Comparison of ENCODE assay signal across 1 cellular context in the genomic region with DNA sequence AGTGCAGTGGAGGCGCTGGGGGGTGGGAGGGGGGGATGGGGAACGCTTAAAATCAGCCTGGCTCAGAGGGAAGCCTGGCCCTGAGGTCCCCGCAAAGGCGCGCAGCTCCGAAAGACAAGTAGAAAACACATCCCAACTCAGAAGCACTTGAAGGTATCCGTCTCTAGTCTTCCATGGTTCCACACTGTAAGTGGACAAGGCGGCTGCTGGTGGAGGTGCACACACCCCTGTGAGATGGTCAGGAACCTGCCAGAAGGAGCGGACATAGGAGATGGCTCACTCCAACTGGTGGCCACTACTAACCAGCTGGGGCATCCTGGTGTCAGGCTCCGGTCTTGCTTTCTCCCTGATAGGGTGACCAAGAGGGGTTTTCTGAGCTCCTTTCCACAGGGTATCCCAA.
TF ChIP-seq lines count a peak whose summit lies in the region.

No MANE protein-coding gene starts in this region.

TF ChIP-seq in IMR-90, 13 proteins besides CTCF, POLR2A, EP300 and RAD21 (continued from another document):
- TF ChIP-seq, protein P1, sequence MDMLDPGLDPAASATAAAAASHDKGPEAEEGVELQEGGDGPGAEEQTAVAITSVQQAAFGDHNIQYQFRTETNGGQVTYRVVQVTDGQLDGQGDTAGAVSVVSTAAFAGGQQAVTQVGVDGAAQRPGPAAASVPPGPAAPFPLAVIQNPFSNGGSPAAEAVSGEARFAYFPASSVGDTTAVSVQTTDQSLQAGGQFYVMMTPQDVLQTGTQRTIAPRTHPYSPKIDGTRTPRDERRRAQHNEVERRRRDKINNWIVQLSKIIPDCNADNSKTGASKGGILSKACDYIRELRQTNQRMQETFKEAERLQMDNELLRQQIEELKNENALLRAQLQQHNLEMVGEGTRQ (IDR thresholded peaks at IDR 0.05; ENCODE audit: low read depth, low read length) = no peak
- no peak for TF ChIP-seq MXI1 (IDR thresholded peaks at IDR 0.05; ENCODE audit: borderline replicate concordance, low read depth, low read length)
- TF ChIP-seq RFX5 (IDR thresholded peaks at IDR 0.05; ENCODE audit: low read depth, low read length) = no peak
- no peak for TF ChIP-seq MAZ (IDR thresholded peaks at IDR 0.05; ENCODE audit: borderline replicate concordance, low read depth, low read length)
- no peak for TF ChIP-seq NFE2L2 (IDR thresholded peaks at IDR 0.05; ENCODE audit: low read depth, low read length)
- TF ChIP-seq SMC3 (IDR thresholded peaks at IDR 0.05; ENCODE audit: low read depth, low read length) = no peak
- no peak for TF ChIP-seq CEBPB (IDR thresholded peaks at IDR 0.05; ENCODE audit: low read depth, low read length)
- no peak for TF ChIP-seq MAFK (IDR thresholded peaks at IDR 0.05; ENCODE audit: low read depth, low read length)
- no peak for TF ChIP-seq BHLHE40 (IDR thresholded peaks at IDR 0.05; ENCODE audit: low read depth, low read length)
- TF ChIP-seq, protein P2, sequence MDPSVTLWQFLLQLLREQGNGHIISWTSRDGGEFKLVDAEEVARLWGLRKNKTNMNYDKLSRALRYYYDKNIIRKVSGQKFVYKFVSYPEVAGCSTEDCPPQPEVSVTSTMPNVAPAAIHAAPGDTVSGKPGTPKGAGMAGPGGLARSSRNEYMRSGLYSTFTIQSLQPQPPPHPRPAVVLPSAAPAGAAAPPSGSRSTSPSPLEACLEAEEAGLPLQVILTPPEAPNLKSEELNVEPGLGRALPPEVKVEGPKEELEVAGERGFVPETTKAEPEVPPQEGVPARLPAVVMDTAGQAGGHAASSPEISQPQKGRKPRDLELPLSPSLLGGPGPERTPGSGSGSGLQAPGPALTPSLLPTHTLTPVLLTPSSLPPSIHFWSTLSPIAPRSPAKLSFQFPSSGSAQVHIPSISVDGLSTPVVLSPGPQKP (IDR thresholded peaks at IDR 0.05; ENCODE audit: borderline replicate concordance, low read depth, low read length) = no peak
- no peak for TF ChIP-seq CHD1 (IDR thresholded peaks at IDR 0.05; ENCODE audit: low read depth, low read length)
